In the genomic region with DNA sequence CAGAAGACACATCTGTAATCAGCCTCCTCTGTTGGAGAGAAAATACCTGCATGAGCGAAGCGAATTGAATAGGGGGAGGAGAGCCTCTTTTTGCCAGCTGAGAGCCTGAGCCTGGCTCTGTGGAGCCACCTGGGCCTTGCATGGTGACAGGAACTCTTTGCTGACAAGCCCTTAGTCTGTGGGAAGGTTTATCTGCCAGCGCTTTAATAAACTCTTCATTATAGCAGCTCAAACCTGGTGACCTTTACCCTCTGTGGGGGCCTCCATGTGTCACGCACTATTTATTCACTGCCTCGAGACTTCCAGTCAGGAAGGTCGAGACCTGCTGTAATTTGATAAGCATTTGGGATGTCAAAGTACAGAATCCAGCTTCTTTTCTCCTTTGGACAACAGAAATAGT, we compare ENCODE assay signal across 2 cellular contexts.
TF ChIP-seq lines count a peak whose summit lies in the region.

No MANE protein-coding gene starts in this region.

TF ChIP-seq in HepG2, 621 proteins besides CTCF, POLR2A, EP300 and RAD21:
- TF ChIP-seq CENPX (CRISPR knock-in tag; IDR thresholded peaks at IDR 0.05) (no peak), NR2F6 (IDR thresholded peaks at IDR 0.05) (peak; percentile 30; the same call in 1 of the 2 replicates), NR2F6 (CRISPR knock-in tag; IDR thresholded peaks at IDR 0.05) (no peak)

TF ChIP-seq in H1, 55 proteins besides CTCF, POLR2A, EP300 and RAD21:
- TF ChIP-seq TAF7 (optimal IDR thresholded peaks at IDR 0.05; ENCODE audit: borderline replicate concordance, low read depth, low read length): no peak
- no peak for TF ChIP-seq SP2 (IDR thresholded peaks at IDR 0.05; ENCODE audit: low read length)
- no peak for TF ChIP-seq SAP30 (IDR thresholded peaks at IDR 0.05; ENCODE audit: insufficient read depth, insufficient replicate concordance, low read length)
- TF ChIP-seq ASH2L (IDR thresholded peaks at IDR 0.05; ENCODE audit: low read length): no peak
- no peak for TF ChIP-seq HDAC2 (IDR thresholded peaks at IDR 0.05; ENCODE audit: borderline replicate concordance in 1 of 2, low read depth in 2 of 2, low read length in 2 of 2)
- no peak for TF ChIP-seq CREB1 (IDR thresholded peaks at IDR 0.05)
- TF ChIP-seq TAF1 (IDR thresholded peaks at IDR 0.05; ENCODE audit: low read depth, low read length): no peak
- no peak for TF ChIP-seq PHF8 (conservative IDR thresholded peaks at IDR 0.05; ENCODE audit: low read depth, low read length)
- TF ChIP-seq FOSL1 (IDR thresholded peaks at IDR 0.05; ENCODE audit: insufficient read depth, low read depth, low read length): no peak
- TF ChIP-seq TCF12 (IDR thresholded peaks at IDR 0.05; ENCODE audit: low read depth, low read length): no peak
- no peak for TF ChIP-seq BRCA1 (IDR thresholded peaks at IDR 0.05; ENCODE audit: low read depth, low read length)
TF ChIP-seq in H1: peak in this region for 0.
